8 cellular contexts compared by ENCODE assay signal in the genomic region with DNA sequence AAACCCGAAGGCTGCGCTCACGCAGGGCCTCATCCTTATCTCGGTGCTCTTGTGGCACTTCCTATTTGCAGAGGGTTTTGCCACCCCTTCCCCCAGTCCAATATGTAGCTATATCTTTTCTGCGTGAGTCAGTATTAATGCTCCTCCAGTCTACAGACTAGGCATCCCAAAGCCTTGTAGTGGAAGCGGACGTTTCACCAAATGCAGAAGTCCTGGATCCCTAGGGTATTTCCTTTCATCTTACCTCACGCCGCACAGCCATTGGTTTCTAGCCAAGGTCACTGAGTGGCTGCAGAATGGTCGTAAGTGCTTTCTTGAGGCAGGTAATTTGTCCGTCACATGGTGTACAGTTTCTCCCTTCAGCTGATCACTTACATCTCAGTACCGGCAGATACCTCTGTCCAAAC. TPM values are rescaled to one million over a fixed set of nuclear protein-coding genes. Genes with fewer than 3 reads are reported as not detected.
DNase-seq lines count a peak whose midpoint lies in the region; ATAC-seq, FAIRE-seq and TF ChIP-seq lines count a peak whose summit lies in the region.
"Not testable (repeated sequence)": the region's sequence is repeated elsewhere in the genome, so short reads cannot be mapped to it uniquely, and the experiment has no call there.

No MANE protein-coding gene starts in this region.

- peak; percentile 89 for FAIRE-seq in GM19239 (lab: Jason Lieb, UNC)

- H3K4me3 ChIP-seq in ACC112 (ENCODE audit: low read depth, low read length) (peak overlapping the region; percentile 95), duodenal mucosa (ENCODE audit: low read depth in 1 of 2, low read length in 2 of 2) (peak overlapping the region; percentile 80 to 85), prostate gland (peak overlapping the region; percentile 84 to 90)

- intact Hi-C loops in activated CD4-positive, alpha-beta T cell treated with anti-CD3 and anti-CD28 coated beads, Interleukin-2, amount 10 ng/mL, durations not matched to agents 24 days and 14 days (cut with micrococcal nuclease): loop anchor here (5.0 kb wide), 2 partner anchors 235 to 1810 kb away; no protein-coding TSS in a partner anchor
- intact Hi-C loops in prostate gland (cut with DNase I): not testable (repeated sequence)

- not testable (repeated sequence) for H3K9me3 ChIP-seq in duodenal mucosa (ENCODE audit: control insufficient read depth in 1 of 2, low read length in 2 of 2); prostate gland

- TF ChIP-seq POLR2A in prostate gland (IDR thresholded peaks at IDR 0.05): not testable (repeated sequence)

- not testable (repeated sequence) for H3K36me3 ChIP-seq in ACC112 (ENCODE audit: insufficient read depth, low read length); duodenal mucosa (ENCODE audit: control insufficient read depth in 1 of 2, insufficient read depth in 2 of 2, low read length in 2 of 2); prostate gland

- peak; percentile 11 for ATAC-seq in HG03135 (IDR thresholded peaks at IDR 0.05; ENCODE audit: unreplicated experiment)

- H3K4me1 ChIP-seq in ACC112 (ENCODE audit: control insufficient read depth, insufficient read depth, low read length, unreplicated experiment): peaks cover 17% of the 10 kb centered on the region
- peaks cover 0 to 25% of the 10 kb centered on the region in 2 donors for H3K4me1 ChIP-seq in duodenal mucosa (ENCODE audit: control insufficient read depth in 1 of 2, insufficient read depth in 2 of 2, low read length in 2 of 2)
- H3K4me1 ChIP-seq in prostate gland (replicated peaks): not testable (repeated sequence)

- H3K4me3 Mint-ChIP-seq in activated CD4-positive, alpha-beta T cell treated with anti-CD3 and anti-CD28 coated beads, Interleukin-2, amount 10 ng/mL, durations not matched to agents 24 days and 14 days: peak overlapping the region; percentile 96

- H3K27ac ChIP-seq in ACC112 (ENCODE audit: low read depth, low read length) (peak overlapping the region; percentile 76), duodenal mucosa (ENCODE audit: low read depth, low read length) (peak overlapping the region; percentile 93), prostate gland (peak overlapping the region; percentile 94 to 96)

- WGBS in prostate gland: under 1% methylated on average over 12 of the region's 12 CpGs

- H3K4me1 Mint-ChIP-seq in activated CD4-positive, alpha-beta T cell treated with anti-CD3 and anti-CD28 coated beads, Interleukin-2, amount 10 ng/mL, durations not matched to agents 24 days and 14 days: peaks cover 25% of the 10 kb centered on the region

- H2AFZ ChIP-seq in ACC112 (ENCODE audit: low read length, unreplicated experiment): peak overlapping the region; percentile 53

- not testable (repeated sequence) for H3K27me3 ChIP-seq in ACC112 (ENCODE audit: insufficient read depth, low read length); duodenal mucosa (ENCODE audit: control insufficient read depth in 1 of 2, insufficient read depth in 2 of 2, low read length in 2 of 2); prostate gland (replicated peaks; ENCODE audit: insufficient read depth)

- H3K27me3 Mint-ChIP-seq in activated CD4-positive, alpha-beta T cell treated with anti-CD3 and anti-CD28 coated beads, Interleukin-2, amount 10 ng/mL, durations not matched to agents 24 days and 14 days: not testable (repeated sequence)

- H3K9ac ChIP-seq in duodenal mucosa (ENCODE audit: low read depth in 1 of 2, low read length in 2 of 2): peak overlapping the region; percentile 77 to 79

- peaks cover 29% of the 10 kb centered on the region for H3K36me3 Mint-ChIP-seq in activated CD4-positive, alpha-beta T cell treated with anti-CD3 and anti-CD28 coated beads, Interleukin-2, amount 10 ng/mL, durations not matched to agents 24 days and 14 days (ENCODE audit: low read depth)

- H3K79me2 ChIP-seq in ACC112 (ENCODE audit: control insufficient read depth, insufficient read depth, low read length, unreplicated experiment): peaks cover 61% of the 10 kb centered on the region

- DNase-seq in GM19239 (ENCODE audit: insufficient read length, low spot score); activated CD4-positive, alpha-beta T cell treated with anti-CD3 and anti-CD28 coated beads, Interleukin-2, amount 10 ng/mL, durations not matched to agents 24 days and 14 days; prostate gland (ENCODE audit: low spot score): not testable (repeated sequence)
- peak; percentile 47 for DNase-seq in NCI-H748 (lab: John Stamatoyannopoulos, UW; ENCODE audit: unreplicated experiment)
- DNase-seq in islet precursor cell: peak; percentile 61

- H3K9me3 Mint-ChIP-seq in activated CD4-positive, alpha-beta T cell treated with anti-CD3 and anti-CD28 coated beads, Interleukin-2, amount 10 ng/mL, durations not matched to agents 24 days and 14 days: not testable (repeated sequence)

- TF ChIP-seq CTCF in prostate gland (IDR thresholded peaks at IDR 0.05): not testable (repeated sequence)

- H3K27ac Mint-ChIP-seq in activated CD4-positive, alpha-beta T cell treated with anti-CD3 and anti-CD28 coated beads, Interleukin-2, amount 10 ng/mL, durations not matched to agents 24 days and 14 days: peak overlapping the region; percentile 98

RNA-seq across cellular contexts. Expression of a gene that starts 0.7 kb away (rescaled TPM):
- 313 and 336 TPM in 2 replicates for total RNA-seq in activated CD4-positive, alpha-beta T cell treated with anti-CD3 and anti-CD28 coated beads, Interleukin-2, amount 10 ng/mL, durations not matched to agents 24 days and 14 days
- 100 to 1,000 TPM; 172 to 432 TPM for total RNA-seq in prostate gland

RNA-seq across cellular contexts. Expression of a gene that starts 29.9 kb away (rescaled TPM):
- 1.2 and 1.3 TPM in 2 replicates for total RNA-seq in activated CD4-positive, alpha-beta T cell treated with anti-CD3 and anti-CD28 coated beads, Interleukin-2, amount 10 ng/mL, durations not matched to agents 24 days and 14 days
- total RNA-seq in prostate gland: 1 to 10 TPM; 4.7 to 7.7 TPM

RNA-seq across cellular contexts. Expression of a gene that starts 45.2 kb away (rescaled TPM):
- 524 TPM in 2 replicates for total RNA-seq in activated CD4-positive, alpha-beta T cell treated with anti-CD3 and anti-CD28 coated beads, Interleukin-2, amount 10 ng/mL, durations not matched to agents 24 days and 14 days
- total RNA-seq in prostate gland: 1,000 to 10,000 TPM in 1 of 2 donors, 100 to 1,000 TPM in 1; 966 to 1,595 TPM

RNA-seq across cellular contexts. Expression of a gene that starts 53.1 kb away (rescaled TPM):
- 0.28 and 0.33 TPM in 2 replicates for total RNA-seq in activated CD4-positive, alpha-beta T cell treated with anti-CD3 and anti-CD28 coated beads, Interleukin-2, amount 10 ng/mL, durations not matched to agents 24 days and 14 days
- total RNA-seq in prostate gland: 1 to 10 TPM in 1 of 2 donors, not detected in 1; 3.9 TPM

RNA-seq across cellular contexts. Expression of a gene that starts 53.2 kb away (rescaled TPM):
- total RNA-seq in activated CD4-positive, alpha-beta T cell treated with anti-CD3 and anti-CD28 coated beads, Interleukin-2, amount 10 ng/mL, durations not matched to agents 24 days and 14 days: 0.28 and 0.66 TPM in 2 replicates
- 1 to 10 TPM; 4.6 to 4.8 TPM for total RNA-seq in prostate gland
